In the genomic region with DNA sequence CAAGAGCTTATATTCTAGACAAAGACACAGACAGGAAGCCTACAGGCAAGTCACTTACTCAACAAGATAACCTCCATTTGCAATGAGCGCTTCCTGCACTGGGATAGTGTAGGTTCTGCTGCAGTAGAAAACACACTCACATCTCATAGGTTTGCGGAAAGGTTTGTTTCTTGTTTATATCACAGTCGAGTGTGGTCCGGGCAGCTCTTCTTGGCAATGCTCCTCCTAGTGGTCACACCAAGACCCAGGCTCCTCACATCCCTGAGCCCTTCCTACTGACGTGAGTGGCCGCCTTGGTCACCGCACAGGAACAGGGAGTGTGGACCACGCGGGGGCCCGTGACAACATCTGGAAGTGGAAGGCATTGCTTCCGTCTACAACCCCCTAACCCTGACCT, we compare ENCODE assay signal across 9 cellular contexts. TPM values are rescaled to one million over a fixed set of nuclear protein-coding genes. Genes with fewer than 3 reads are reported as not detected.
DNase-seq lines count a peak whose midpoint lies in the region; ATAC-seq and TF ChIP-seq lines count a peak whose summit lies in the region.
"Had no signal": no experiment of that assay in that cellular context is flagged by ENCODE, and none has a peak within 500 bp of the region (broad histone marks: within the 10 kb centered on the region; RNA-seq: fewer than 3 reads in every experiment).

No MANE protein-coding gene starts in this region.

- no peak overlapping the region for H3K4me3 ChIP-seq in HCT116 (replicated peaks in 1 of 2; ENCODE audit: low read depth in 1 of 2, low read length in 2 of 2)
- H3K4me3 ChIP-seq: ovary had no signal

- H3K9me3 Mint-ChIP-seq in activated CD8-positive, alpha-beta T cell treated with anti-CD3 and anti-CD28 coated beads for 36 hours = peaks cover 7% of the 10 kb centered on the region
- H3K9me3 Mint-ChIP-seq in immature natural killer cell = peaks cover 0 to 3% (median 0%) of the 10 kb centered on the region in 6 donors
- peaks cover 11 to 14% of the 10 kb centered on the region in 2 donors for H3K9me3 Mint-ChIP-seq in activated naive CD4-positive, alpha-beta T cell treated with anti-CD3 and anti-CD28 coated beads, Interleukin-2, amount 50 U/mL, for 72 hours

- H3K27ac ChIP-seq in HCT116 (ENCODE audit: low read depth, low read length) = no peak overlapping the region
- H3K27ac ChIP-seq: ovary had no signal

- H3K27ac Mint-ChIP-seq in activated CD8-positive, alpha-beta T cell treated with anti-CD3 and anti-CD28 coated beads for 36 hours = no peak overlapping the region
- H3K27ac Mint-ChIP-seq in immature natural killer cell = no peak overlapping the region
- H3K27ac Mint-ChIP-seq in activated naive CD4-positive, alpha-beta T cell treated with anti-CD3 and anti-CD28 coated beads, Interleukin-2, amount 50 U/mL, for 72 hours = no peak overlapping the region

- no peaks in the 10 kb centered on the region for H3K9me2 ChIP-seq in HCT116 (ENCODE audit: insufficient read depth)

- no peak for TF ChIP-seq POLR2A in HCT116 (IDR thresholded peaks at IDR 0.05; ENCODE audit: borderline replicate concordance, extremely low read depth, insufficient read depth, insufficient read length)

- RAD21 ChIA-PET in HCT116 (lab: Charles Lee; ENCODE audit: low non-redundant PET in 1 of 2, low total read pairs in 2 of 2, uncharacterized antibody in 2 of 2, unreplicated experiment in 2 of 2) = interaction anchor here in 1 of 2 experiments (0.6 kb wide), 1 partner anchor 100 kb away, joined by 4 read pairs; no protein-coding TSS in a partner anchor

- intact Hi-C loops in HCT116 (cut with micrococcal nuclease) (no loop called here), left colon (cut with DNase I, micrococcal nuclease) (no loop called here)
- intact Hi-C loops in activated CD8-positive, alpha-beta T cell treated with anti-CD3 and anti-CD28 coated beads for 36 hours (cut with micrococcal nuclease) = no loop called here

- no peaks in the 10 kb centered on the region for H3K36me3 ChIP-seq in HCT116 (ENCODE audit: control insufficient read depth in 1 of 2, insufficient read depth in 2 of 2, low read length in 2 of 2)
- H3K36me3 ChIP-seq: ovary had no signal

- peak in 2 of 3 experiments; percentile 84 to 96; a peak in 4 of 6 replicates for TF ChIP-seq CTCF in HCT116 (IDR thresholded peaks at IDR 0.05 in 2 of 3, conservative IDR thresholded peaks at IDR 0.05 in 1 of 3; ENCODE audit: borderline replicate concordance in 1 of 3, insufficient read depth in 1 of 3, low read depth in 2 of 3, low read length in 2 of 3)
- TF ChIP-seq CTCF in activated CD8-positive, alpha-beta T cell treated with anti-CD3 and anti-CD28 coated beads for 36 hours (IDR thresholded peaks at IDR 0.05) = peak; percentile 38

- no peaks in the 10 kb centered on the region for H3K9me3 ChIP-seq in HCT116 (ENCODE audit: control insufficient read depth in 1 of 2, insufficient read depth in 1 of 2, low read depth in 1 of 2, low read length in 2 of 2)
- H3K9me3 ChIP-seq: ovary had no signal

- peaks cover 48% of the 10 kb centered on the region for H3K27me3 Mint-ChIP-seq in activated CD8-positive, alpha-beta T cell treated with anti-CD3 and anti-CD28 coated beads for 36 hours
- peaks cover 2 to 11% (median 2%) of the 10 kb centered on the region in 3 donors for H3K27me3 Mint-ChIP-seq in immature natural killer cell (ENCODE audit: low read depth in 3 of 3)

- peak overlapping the region; percentile 3; the same call in 1 of the 2 replicates for H3K4me2 ChIP-seq in HCT116 (ENCODE audit: low read length)

- POLR2A ChIA-PET in HCT116 (lab: Charles Lee) = interaction anchor here (0.6 kb wide), 1 partner anchor 632 kb away, joined by 3 read pairs; no protein-coding TSS in a partner anchor
- POLR2A ChIA-PET in activated CD8-positive, alpha-beta T cell treated with anti-CD3 and anti-CD28 coated beads for 36 hours (lab: Charles Lee) = interaction anchor here (1.2 kb wide), 1 partner anchor 11 kb away, joined by 3 read pairs; no protein-coding TSS in a partner anchor

- peaks cover 8% of the 10 kb centered on the region for H3K27me3 ChIP-seq in HCT116 (ENCODE audit: insufficient read depth, low read length)
- H3K27me3 ChIP-seq: ovary had no signal

- DNase-seq in AG08396 (ENCODE audit: low spot score) (peak; percentile 28), HCT116 (ENCODE audit: low read depth, low spot score) (peak; percentile 43), left colon (no peak), immature natural killer cell (no peak), COR-L47 (lab: John Stamatoyannopoulos, UW) (no peak), SHP77 treated with DMSO at 0.1 percent for 48 hours (lab: John Stamatoyannopoulos, UW) (no peak)
- DNase-seq in activated CD8-positive, alpha-beta T cell treated with anti-CD3 and anti-CD28 coated beads for 36 hours = peak; percentile 10
- no peak for DNase-seq in activated naive CD4-positive, alpha-beta T cell treated with anti-CD3 and anti-CD28 coated beads, Interleukin-2, amount 50 U/mL, for 72 hours (ENCODE audit: low spot score in 2 of 2)

- H4K20me1 ChIP-seq in HCT116 (ENCODE audit: insufficient read depth) = no peaks in the 10 kb centered on the region

- no peaks in the 10 kb centered on the region for H3K4me1 Mint-ChIP-seq in activated CD8-positive, alpha-beta T cell treated with anti-CD3 and anti-CD28 coated beads for 36 hours (ENCODE audit: low read depth)
- H3K4me1 Mint-ChIP-seq in immature natural killer cell = peaks cover 0 to 8% of the 10 kb centered on the region in 2 donors

- ATAC-seq in HCT116 (peak; percentile 100), left colon (peak; percentile 39)
- ATAC-seq in activated CD8-positive, alpha-beta T cell treated with anti-CD3 and anti-CD28 coated beads for 36 hours = no peak
- no peak for ATAC-seq in activated naive CD4-positive, alpha-beta T cell treated with anti-CD3 and anti-CD28 coated beads, Interleukin-2, amount 50 U/mL, for 72 hours

- H3K4me1 ChIP-seq in HCT116 (ENCODE audit: control insufficient read depth in 1 of 2, insufficient read depth in 2 of 2, low read length in 2 of 2) = no peaks in the 10 kb centered on the region; a peak in 2 of 4 replicates

- TF ChIP-seq RAD21 in HCT116 (IDR thresholded peaks at IDR 0.05; ENCODE audit: low read depth) = peak; percentile 36; the same call in 1 of the 2 replicates

- no peaks in the 10 kb centered on the region for H3K79me2 ChIP-seq in HCT116 (ENCODE audit: insufficient read depth, low read length)

- BruUV-seq in HCT116 (replicated peaks; lab: Mats Ljungman, UMichigan) = no TSS peak

- CTCF ChIA-PET in HCT116 (lab: Charles Lee) = interaction anchor here (0.6 to 1.4 kb wide), 19 partner anchors 9 to 267 kb away, joined by 3 to 11 read pairs (median 4); no protein-coding TSS in a partner anchor
- CTCF ChIA-PET in activated CD8-positive, alpha-beta T cell treated with anti-CD3 and anti-CD28 coated beads for 36 hours (lab: Charles Lee) = interaction anchor here (1.3 kb wide), 1 partner anchor 15 kb away, joined by 3 read pairs; no protein-coding TSS in a partner anchor

- no peaks in the 10 kb centered on the region for H3K36me3 Mint-ChIP-seq in activated CD8-positive, alpha-beta T cell treated with anti-CD3 and anti-CD28 coated beads for 36 hours (ENCODE audit: low read depth)
- no peaks in the 10 kb centered on the region for H3K36me3 Mint-ChIP-seq in immature natural killer cell
- H3K36me3 Mint-ChIP-seq in activated naive CD4-positive, alpha-beta T cell treated with anti-CD3 and anti-CD28 coated beads, Interleukin-2, amount 50 U/mL, for 72 hours = peaks cover 0 to 4% of the 10 kb centered on the region in 2 donors

- no peak overlapping the region for H2AFZ ChIP-seq in HCT116 (ENCODE audit: low read depth, low read length, poor library complexity, severe bottlenecking)

- no peak overlapping the region for H3K9ac ChIP-seq in HCT116 (ENCODE audit: low read length)

- H3K4me3 Mint-ChIP-seq in activated CD8-positive, alpha-beta T cell treated with anti-CD3 and anti-CD28 coated beads for 36 hours = no peak overlapping the region
- H3K4me3 Mint-ChIP-seq in immature natural killer cell = no peak overlapping the region

TF ChIP-seq in HCT116, 20 proteins besides CTCF, POLR2A, EP300 and RAD21:
- TF ChIP-seq JUND (IDR thresholded peaks at IDR 0.05) = no peak
- TF ChIP-seq CBX3 (IDR thresholded peaks at IDR 0.05; ENCODE audit: low read depth) = 0 out of 2 replicates have a peak, but pooled peaks have one; percentile 29

RNA-seq across cellular contexts. Expression of a gene that starts 48.0 kb away (rescaled TPM):
- not detected for total RNA-seq in HCT116 (2021; ENCODE audit: unreplicated experiment)
- polyA plus RNA-seq in HCT116 (2012) = 0.49 and 0.51 TPM in 2 replicates
- not detected for total RNA-seq in activated CD8-positive, alpha-beta T cell treated with anti-CD3 and anti-CD28 coated beads for 36 hours
- 10 to 100 TPM in 1 of 2 donors, under 1 TPM in 1; 0.21 to 12.6 TPM for total RNA-seq in left colon
- polyA plus RNA-seq in immature natural killer cell = 1 to 10 TPM in 1 of 3 donors, under 1 TPM in 1, not detected in 1; 0.71 to 1.0 TPM
- not detected for total RNA-seq in activated naive CD4-positive, alpha-beta T cell treated with anti-CD3 and anti-CD28 coated beads, Interleukin-2, amount 50 U/mL, for 72 hours

Comparison
In these comparisons a context has a peak if more than half of its experiments do, and no peak if none do; other contexts are left out.
1. DNase-seq: peak in AG08396 (single experiment), HCT116 (single experiment) and activated CD8-positive, alpha-beta T cell treated with anti-CD3 and anti-CD28 coated beads for 36 hours (single experiment); none in left colon (0 of 2), immature natural killer cell (0 of 3), activated naive CD4-positive, alpha-beta T cell treated with anti-CD3 and anti-CD28 coated beads, Interleukin-2, amount 50 U/mL, for 72 hours (0 of 2), COR-L47 (single experiment) and SHP77 treated with DMSO at 0.1 percent for 48 hours (single experiment).
2. ATAC-seq: peak in HCT116 (single experiment) and left colon (single experiment); none in activated CD8-positive, alpha-beta T cell treated with anti-CD3 and anti-CD28 coated beads for 36 hours (single experiment) and activated naive CD4-positive, alpha-beta T cell treated with anti-CD3 and anti-CD28 coated beads, Interleukin-2, amount 50 U/mL, for 72 hours (0 of 2).